Comparison of ENCODE assay signal across 11 cellular contexts in genomic region chr7:11332186-11332864, GRCh38.
DNase-seq lines count a peak whose midpoint lies in the region; ATAC-seq lines count a peak whose summit lies in the region.
"Had no signal": no experiment of that assay in that cellular context is flagged by ENCODE, and none has a peak within 500 bp of the region (broad histone marks: within the 10 kb centered on the region; RNA-seq: fewer than 3 reads in every experiment).

No MANE protein-coding gene starts in this region.

- H3K27me3 Mint-ChIP-seq in T-helper 2 cell treated with Interferon-gamma antibody and Interleukin-4, amounts not matched to agents 5 μg/mL and 100 μg/mL, for 36 hours (ENCODE audit: low read depth), result peaks cover 6% of the 10 kb centered on the region
- H3K27me3 Mint-ChIP-seq: effector memory CD8-positive, alpha-beta T cell had no signal

- ATAC-seq in GM18868 (IDR thresholded peaks at IDR 0.05; ENCODE audit: unreplicated experiment) (peak; percentile 96), GM21367 (IDR thresholded peaks at IDR 0.05; ENCODE audit: unreplicated experiment) (peak; percentile 83), HG03025 (IDR thresholded peaks at IDR 0.05; ENCODE audit: low FRiP score, unreplicated experiment) (peak; percentile 91)
- ATAC-seq: effector memory CD8-positive, alpha-beta T cell had no signal

- peaks cover 7% of the 10 kb centered on the region for H3K4me1 Mint-ChIP-seq in T-helper 2 cell treated with Interferon-gamma antibody and Interleukin-4, amounts not matched to agents 5 μg/mL and 100 μg/mL, for 36 hours (ENCODE audit: low read depth)

- no peak overlapping the region for H3K4me3 Mint-ChIP-seq in T-helper 2 cell treated with Interferon-gamma antibody and Interleukin-4, amounts not matched to agents 5 μg/mL and 100 μg/mL, for 36 hours
- H3K4me3 Mint-ChIP-seq: effector memory CD8-positive, alpha-beta T cell had no signal

- no peaks in the 10 kb centered on the region for H3K9me3 Mint-ChIP-seq in T-helper 2 cell treated with Interferon-gamma antibody and Interleukin-4, amounts not matched to agents 5 μg/mL and 100 μg/mL, for 36 hours
- H3K9me3 Mint-ChIP-seq: effector memory CD8-positive, alpha-beta T cell had no signal

- H3K36me3 Mint-ChIP-seq in T-helper 2 cell treated with Interferon-gamma antibody and Interleukin-4, amounts not matched to agents 5 μg/mL and 100 μg/mL, for 36 hours (ENCODE audit: low read depth), result no peaks in the 10 kb centered on the region

- no peak overlapping the region for H3K27ac Mint-ChIP-seq in T-helper 2 cell treated with Interferon-gamma antibody and Interleukin-4, amounts not matched to agents 5 μg/mL and 100 μg/mL, for 36 hours
- H3K27ac Mint-ChIP-seq: effector memory CD8-positive, alpha-beta T cell had no signal

- peak; percentile 49 for DNase-seq in T-helper 2 cell treated with Interferon-gamma antibody and Interleukin-4, amounts not matched to agents 5 μg/mL and 100 μg/mL, for 36 hours (ENCODE audit: low spot score)
- no peak for DNase-seq in kidney glomerular epithelial cell (lab: John Stamatoyannopoulos, UW)
- no peak for DNase-seq in GF-D8 (lab: John Stamatoyannopoulos, UW)
- DNase-seq in SIG-M5 (lab: John Stamatoyannopoulos, UW), result no peak
- DNase-seq: amygdala; effector memory CD8-positive, alpha-beta T cell; mesendoderm; NCI-H524 had no signal
